ENCODE assay signal across 8 cellular contexts in genomic region chr18:77127769-77128671, GRCh38. TPM values are rescaled to one million over a fixed set of nuclear protein-coding genes. Genes with fewer than 3 reads are reported as not detected.
DNase-seq lines count a peak whose midpoint lies in the region; ATAC-seq and TF ChIP-seq lines count a peak whose summit lies in the region.

No MANE protein-coding gene starts in this region.

- H3K27ac ChIP-seq in DND-41 (ENCODE audit: low read length) (peak overlapping the region; percentile 93), epithelial cell of prostate (peak overlapping the region; percentile 85)

- peak overlapping the region; percentile 84 for H3K9ac ChIP-seq in DND-41 (ENCODE audit: low read depth, low read length)

- no peak overlapping the region for H2AFZ ChIP-seq in DND-41 (ENCODE audit: low read depth, low read length)

- H3K9me3 Mint-ChIP-seq in T-helper 2 cell treated with Interferon-gamma antibody and Interleukin-4, amounts not matched to agents 5 μg/mL and 100 μg/mL, for 36 hours = no peaks in the 10 kb centered on the region

- H4K20me1 ChIP-seq in DND-41 (ENCODE audit: insufficient read depth, low read length) = no peaks in the 10 kb centered on the region

- DNase-seq in DND-41 (peak; percentile 72), LHCN-M2 (ENCODE audit: low read depth) (peak; percentile 90), epithelial cell of prostate (ENCODE audit: low read depth, low spot score) (peak; percentile 99), omental fat pad (ENCODE audit: low spot score) (no peak), HuH-7.5 (ENCODE audit: low spot score) (no peak)
- DNase-seq in T-helper 2 cell treated with Interferon-gamma antibody and Interleukin-4, amounts not matched to agents 5 μg/mL and 100 μg/mL, for 36 hours (ENCODE audit: low spot score) = no peak
- no peak for DNase-seq in effector CD8-positive, alpha-beta T cell (lab: John Stamatoyannopoulos, UW)

- peaks cover 7% of the 10 kb centered on the region; the same call in 1 of the 2 replicates for H3K36me3 ChIP-seq in DND-41 (ENCODE audit: insufficient read depth, low read length)

- ATAC-seq in DND-41 (ENCODE audit: insufficient read depth, low read depth) (peak; percentile 55), GM21390 (IDR thresholded peaks at IDR 0.05; ENCODE audit: unreplicated experiment) (peak; percentile 25), omental fat pad (ENCODE audit: low FRiP score) (peak; percentile 70)

- peak overlapping the region in 1 of 2 experiments; percentile 1; a peak in 1 of 4 replicates for H3K4me3 ChIP-seq in DND-41 (ENCODE audit: low read depth in 1 of 2, low read length in 2 of 2)

- peak overlapping the region; percentile 48 for H3K4me3 Mint-ChIP-seq in T-helper 2 cell treated with Interferon-gamma antibody and Interleukin-4, amounts not matched to agents 5 μg/mL and 100 μg/mL, for 36 hours

- peak overlapping the region; percentile 57 for H3K4me2 ChIP-seq in DND-41 (ENCODE audit: insufficient read depth, low read length)

- peaks cover 68% of the 10 kb centered on the region for H3K4me1 Mint-ChIP-seq in T-helper 2 cell treated with Interferon-gamma antibody and Interleukin-4, amounts not matched to agents 5 μg/mL and 100 μg/mL, for 36 hours (ENCODE audit: low read depth)

- H3K27me3 Mint-ChIP-seq in T-helper 2 cell treated with Interferon-gamma antibody and Interleukin-4, amounts not matched to agents 5 μg/mL and 100 μg/mL, for 36 hours (ENCODE audit: low read depth) = no peaks in the 10 kb centered on the region

- H3K27me3 ChIP-seq in DND-41 (ENCODE audit: insufficient read depth, low read length, poor library complexity) = no peaks in the 10 kb centered on the region

- peaks cover 100% of the 10 kb centered on the region for H3K4me1 ChIP-seq in DND-41 (ENCODE audit: insufficient read depth, low read length)

- H3K79me2 ChIP-seq in DND-41 (ENCODE audit: insufficient read depth, low read length) = peaks cover 92% of the 10 kb centered on the region

- H3K36me3 Mint-ChIP-seq in T-helper 2 cell treated with Interferon-gamma antibody and Interleukin-4, amounts not matched to agents 5 μg/mL and 100 μg/mL, for 36 hours (ENCODE audit: low read depth) = peaks cover 52% of the 10 kb centered on the region

- TF ChIP-seq CTCF in DND-41 (IDR thresholded peaks at IDR 0.05; ENCODE audit: borderline replicate concordance, extremely low read depth, low read length, poor library complexity, severe bottlenecking) (no peak), omental fat pad (IDR thresholded peaks at IDR 0.05) (no peak)

- H3K27ac Mint-ChIP-seq in T-helper 2 cell treated with Interferon-gamma antibody and Interleukin-4, amounts not matched to agents 5 μg/mL and 100 μg/mL, for 36 hours = peak overlapping the region; percentile 59

- no peaks in the 10 kb centered on the region for H3K9me3 ChIP-seq in DND-41 (ENCODE audit: insufficient read depth, low read length, severe bottlenecking)

RNA-seq across cellular contexts. Expression of gene MBP, which starts 4.6 kb away (rescaled TPM):
- total RNA-seq in LHCN-M2 (2014; rRNA removed) = under 0.01 and 1.0 TPM in 2 replicates
- polyA plus RNA-seq in LHCN-M2 (2012) = 0.09 TPM
- total RNA-seq in omental fat pad = 10 to 100 TPM; 27.4 to 50.9 (median 36.0) TPM

Comparison
In these comparisons a context has a peak if more than half of its experiments do, and no peak if none do; other contexts are left out.
1. DNase-seq: peak in DND-41 (single experiment), LHCN-M2 (single experiment) and epithelial cell of prostate (single experiment); none in T-helper 2 cell treated with Interferon-gamma antibody and Interleukin-4, amounts not matched to agents 5 μg/mL and 100 μg/mL, for 36 hours (single experiment), omental fat pad (single experiment), effector CD8-positive, alpha-beta T cell (single experiment) and HuH-7.5 (single experiment).
2. RNA of gene MBP, which starts 4.6 kb away (total RNA-seq): 27.4 to 50.9 TPM in omental fat pad; under 0.01 to 1.0 TPM in LHCN-M2; every median in the first group is over 10 times any median in the second.
3. Peak in every context shown above with its lines, with median percentiles within 50 percentile points of each other: ATAC-seq.